ENCODE assay signal across 8 cellular contexts in the genomic region with DNA sequence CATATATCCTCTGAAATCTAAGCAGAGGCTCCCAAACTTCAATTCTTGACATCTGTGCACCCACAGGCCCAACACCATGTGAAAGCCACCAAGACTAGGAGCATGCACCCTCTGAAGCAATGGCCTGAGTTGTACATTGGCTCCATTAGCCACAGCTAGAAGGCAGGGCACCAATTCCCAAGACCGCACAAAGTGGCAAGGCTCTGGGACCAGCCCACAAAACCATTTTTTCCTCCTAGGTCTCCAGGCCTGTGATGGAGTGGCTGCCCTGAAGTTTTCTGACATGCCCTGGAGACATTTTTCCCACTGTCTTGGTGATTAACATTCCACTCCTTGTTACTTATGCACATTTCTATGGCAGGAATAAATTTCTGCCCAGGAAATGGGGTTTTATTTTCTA.
"Had no signal": no experiment of that assay in that cellular context is flagged by ENCODE, and none has a peak within 500 bp of the region (broad histone marks: within the 10 kb centered on the region; RNA-seq: fewer than 3 reads in every experiment).

No MANE protein-coding gene starts in this region.

- DNase-seq: H9, HCEC 1CT, HFFc6, KG1 had no signal

- H3K4me3 ChIP-seq: GM23338 had no signal

- H3K4me3 Mint-ChIP-seq: GM23338, H9, HFFc6, IgD-negative memory B cell had no signal

- H3K27ac ChIP-seq: HL-60 had no signal

- ATAC-seq: GM23338, HepG2 had no signal

- H3K4me1 Mint-ChIP-seq: GM23338, H9 had no signal

- H3K27ac Mint-ChIP-seq: GM23338, H9, HFFc6, IgD-negative memory B cell had no signal

- H3K27me3 Mint-ChIP-seq: IgD-negative memory B cell had no signal
